In the genomic region with DNA sequence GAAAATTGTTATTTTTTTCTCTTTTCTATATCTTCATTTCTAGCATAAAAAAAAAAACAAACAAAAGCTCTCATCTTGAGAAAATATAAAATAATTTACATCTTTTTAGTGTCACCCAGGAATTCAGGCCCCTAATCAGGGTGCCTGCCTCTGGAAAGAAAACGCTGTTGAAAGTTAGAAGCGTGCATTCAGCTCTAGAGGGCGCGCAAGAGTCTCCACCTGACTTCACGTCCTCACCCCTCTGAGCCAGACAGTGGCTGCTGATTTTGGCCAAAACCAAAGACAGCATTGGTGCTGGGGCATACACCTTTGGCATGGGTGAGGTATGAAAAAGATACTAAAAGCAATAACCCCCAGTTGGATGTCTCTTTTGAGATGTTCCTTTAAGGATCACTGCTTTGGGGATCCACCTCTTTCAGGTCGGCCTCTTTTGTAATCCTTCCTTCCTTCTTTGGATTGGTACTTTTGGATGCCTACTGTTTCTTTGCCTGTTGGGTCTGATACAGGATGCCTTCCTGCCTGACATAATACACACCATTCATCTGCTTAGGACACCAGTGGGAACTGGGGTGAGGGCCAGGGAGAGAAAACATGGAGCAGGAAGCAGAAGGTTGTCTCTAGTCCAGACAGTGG, we compare ENCODE assay signal across 8 cellular contexts.
DNase-seq lines count a peak whose midpoint lies in the region; ATAC-seq, FAIRE-seq and TF ChIP-seq lines count a peak whose summit lies in the region.

No MANE protein-coding gene starts in this region.

- POLR2A ChIA-PET in A549 (lab: Yijun Ruan, JAX) = no interaction called here
- POLR2A ChIA-PET in activated naive CD8-positive, alpha-beta T cell treated with anti-CD3 and anti-CD28 coated beads, Interleukin-2, amount 10 ng/mL, durations not matched to agents 7 days and 5 days (lab: Charles Lee) = no interaction called here

- H3K4me1 ChIP-seq in A549 = no peaks in the 10 kb centered on the region

- FAIRE-seq in A549 (lab: Jason Lieb, UNC) = no peak

- TF ChIP-seq POLR2A in A549 (IDR thresholded peaks at IDR 0.05; ENCODE audit: low read length) (no peak), GM18505 (IDR thresholded peaks at IDR 0.05; ENCODE audit: borderline replicate concordance, extremely low read depth, insufficient read depth, insufficient read length) (no peak), NB4 (IDR thresholded peaks at IDR 0.05; ENCODE audit: extremely low read depth, insufficient read length) (no peak)

- H3K9me3 Mint-ChIP-seq in activated naive CD8-positive, alpha-beta T cell treated with anti-CD3 and anti-CD28 coated beads, Interleukin-2, amount 10 ng/mL, durations not matched to agents 7 days and 5 days = no peaks in the 10 kb centered on the region

- no peaks in the 10 kb centered on the region for H3K27me3 Mint-ChIP-seq in activated naive CD8-positive, alpha-beta T cell treated with anti-CD3 and anti-CD28 coated beads, Interleukin-2, amount 10 ng/mL, durations not matched to agents 7 days and 5 days

- TF ChIP-seq RAD21 in A549 (conservative IDR thresholded peaks at IDR 0.05 in 1 of 2, IDR thresholded peaks at IDR 0.05 in 1 of 2) = peak; percentile 30 to 49; a peak in 3 of 5 replicates

- ATAC-seq in A549 = peak; percentile 54 to 85
- ATAC-seq in GM18505 (IDR thresholded peaks at IDR 0.05; ENCODE audit: unreplicated experiment) = peak; percentile 68
- ATAC-seq in activated naive CD8-positive, alpha-beta T cell treated with anti-CD3 and anti-CD28 coated beads, Interleukin-2, amount 10 ng/mL, durations not matched to agents 7 days and 5 days (ENCODE audit: low read depth) = peak; percentile 60

- H3K9me3 ChIP-seq in A549 = no peaks in the 10 kb centered on the region

- no peak overlapping the region for H3K4me3 ChIP-seq in A549
- no peak overlapping the region for H3K4me3 ChIP-seq in NB4 (ENCODE audit: low read depth, low read length)

- TF ChIP-seq CTCF in A549 (IDR thresholded peaks at IDR 0.05) (peak; percentile 47), NB4 (IDR thresholded peaks at IDR 0.05; ENCODE audit: low read depth, low read length) (no peak)

- no peaks in the 10 kb centered on the region for H3K4me1 Mint-ChIP-seq in activated naive CD8-positive, alpha-beta T cell treated with anti-CD3 and anti-CD28 coated beads, Interleukin-2, amount 10 ng/mL, durations not matched to agents 7 days and 5 days

- H3K27ac ChIP-seq in A549 = no peak overlapping the region

- peak in 1 of 2 experiments; percentile 28 for DNase-seq in A549 (ENCODE audit: low read depth in 1 of 2, low spot score in 1 of 2)
- peak; percentile 16 for DNase-seq in NB4 (ENCODE audit: low read depth)
- peak; percentile 31 for DNase-seq in activated naive CD8-positive, alpha-beta T cell treated with anti-CD3 and anti-CD28 coated beads, Interleukin-2, amount 10 ng/mL, durations not matched to agents 7 days and 5 days
- DNase-seq in mucosa of gallbladder (ENCODE audit: low spot score) = peak; percentile 15
- no peak for DNase-seq in middle frontal gyrus (ENCODE audit: extremely low spot score, low spot score)
- DNase-seq in NCI-H1417 treated with DMSO at 0.1 percent for 48 hours (lab: John Stamatoyannopoulos, UW) = no peak
- no peak for DNase-seq in NCI-H187 treated with DMSO at 0.1 percent for 48 hours (lab: John Stamatoyannopoulos, UW)

- TF ChIP-seq EP300 in A549 (IDR thresholded peaks at IDR 0.05) = no peak

- H3K36me3 Mint-ChIP-seq in activated naive CD8-positive, alpha-beta T cell treated with anti-CD3 and anti-CD28 coated beads, Interleukin-2, amount 10 ng/mL, durations not matched to agents 7 days and 5 days = no peaks in the 10 kb centered on the region

- CTCF ChIA-PET in A549 (lab: Yijun Ruan, JAX) = interaction anchor here (0.6 to 1.5 kb wide), 7 partner anchors 8 to 584 kb away, joined by 3 to 4 read pairs (median 3); no protein-coding TSS in a partner anchor

- no peak overlapping the region for H3K4me3 Mint-ChIP-seq in activated naive CD8-positive, alpha-beta T cell treated with anti-CD3 and anti-CD28 coated beads, Interleukin-2, amount 10 ng/mL, durations not matched to agents 7 days and 5 days

- 20% methylated on average over 6 of the region's 6 CpGs for WGBS in A549 (ENCODE audit: missing lambda C conversion rate)

- H3K27ac Mint-ChIP-seq in activated naive CD8-positive, alpha-beta T cell treated with anti-CD3 and anti-CD28 coated beads, Interleukin-2, amount 10 ng/mL, durations not matched to agents 7 days and 5 days = no peak overlapping the region

- no peak overlapping the region for H3K4me2 ChIP-seq in A549

TF ChIP-seq in A549, 52 proteins besides CTCF, POLR2A, EP300 and RAD21:
- TF ChIP-seq SMC3 (IDR thresholded peaks at IDR 0.05) (0 out of 3 replicates have a peak, but pooled peaks have one; percentile 21), ZNF302 (CRISPR knock-in tag; IDR thresholded peaks at IDR 0.05) (no peak)

Comparison
In these comparisons a context has a peak if more than half of its experiments do, and no peak if none do; other contexts are left out.
1. DNase-seq: peak in NB4 (single experiment), activated naive CD8-positive, alpha-beta T cell treated with anti-CD3 and anti-CD28 coated beads, Interleukin-2, amount 10 ng/mL, durations not matched to agents 7 days and 5 days (single experiment) and mucosa of gallbladder (single experiment); none in middle frontal gyrus (single experiment), NCI-H1417 treated with DMSO at 0.1 percent for 48 hours (single experiment) and NCI-H187 treated with DMSO at 0.1 percent for 48 hours (single experiment).
2. Peak in every context shown above with its lines, with median percentiles within 50 percentile points of each other: ATAC-seq.